ENCODE assay signal across 17 cellular contexts in genomic region chr15:99197861-99198260, GRCh38.
"Had no signal": no experiment of that assay in that cellular context is flagged by ENCODE, and none has a peak within 500 bp of the region (broad histone marks: within the 10 kb centered on the region; RNA-seq: fewer than 3 reads in every experiment).

No MANE protein-coding gene starts in this region.

- DNase-seq: activated B cell treated with CpG ODN at 0.5 μM for 24 hours; activated CD4-positive, alpha-beta T cell treated with anti-CD3 and anti-CD28 coated beads, Interleukin-2, amount 10 ng/mL, durations not matched to agents 24 days and 14 days; activated CD8-positive, alpha-beta memory T cell treated with anti-CD3 and anti-CD28 coated beads, Interleukin-2, amount 50 U/mL, for 48 hours; activated naive CD8-positive, alpha-beta T cell treated with anti-CD3 and anti-CD28 coated beads for 36 hours; activated T-cell treated with anti-CD3 and anti-CD28 coated beads, Interleukin-2, amount 50 U/mL, for 72 hours; dermis blood vessel endothelial cell; effector memory CD8-positive, alpha-beta T cell; erythroblast; foreskin fibroblast; immature natural killer cell; naive B cell; stimulated activated CD4-positive, alpha-beta T cell treated with anti-CD3 and anti-CD28 coated beads, Interleukin-1b, Interleukin-23, amount 100 ng/mL, for 48 hours; SW 1271 had no signal

- H3K27me3 Mint-ChIP-seq: activated B cell treated with CpG ODN at 0.5 μM for 24 hours; activated CD4-positive, alpha-beta T cell treated with anti-CD3 and anti-CD28 coated beads, Interleukin-2, amount 10 ng/mL, durations not matched to agents 24 days and 14 days; activated naive CD8-positive, alpha-beta T cell treated with anti-CD3 and anti-CD28 coated beads for 36 hours; naive B cell had no signal

- H3K9me3 ChIP-seq: thoracic aorta had no signal

- H3K36me3 Mint-ChIP-seq: activated naive CD8-positive, alpha-beta T cell treated with anti-CD3 and anti-CD28 coated beads for 36 hours; immature natural killer cell; naive B cell had no signal

- H3K27ac ChIP-seq: neural progenitor cell, parathyroid adenoma, thoracic aorta had no signal

- H3K4me1 ChIP-seq: neural progenitor cell had no signal

- H3K36me3 ChIP-seq: neural progenitor cell had no signal

- H3K4me3 ChIP-seq: lung, neural progenitor cell, thoracic aorta had no signal

- H3K9me3 Mint-ChIP-seq: activated B cell treated with CpG ODN at 0.5 μM for 24 hours; activated naive CD8-positive, alpha-beta T cell treated with anti-CD3 and anti-CD28 coated beads for 36 hours; activated T-cell treated with anti-CD3 and anti-CD28 coated beads, Interleukin-2, amount 50 U/mL, for 72 hours; effector memory CD8-positive, alpha-beta T cell; immature natural killer cell had no signal

- H2AFZ ChIP-seq: neural progenitor cell, parathyroid adenoma had no signal

- H3K4me2 ChIP-seq: neural progenitor cell had no signal

- ATAC-seq: activated T-cell treated with anti-CD3 and anti-CD28 coated beads, Interleukin-2, amount 50 U/mL, for 72 hours; effector memory CD8-positive, alpha-beta T cell had no signal

- H3K4me1 Mint-ChIP-seq: activated B cell treated with CpG ODN at 0.5 μM for 24 hours; activated CD4-positive, alpha-beta T cell treated with anti-CD3 and anti-CD28 coated beads, Interleukin-2, amount 10 ng/mL, durations not matched to agents 24 days and 14 days; activated naive CD8-positive, alpha-beta T cell treated with anti-CD3 and anti-CD28 coated beads for 36 hours; immature natural killer cell; naive B cell; neural progenitor cell had no signal

- H3K27ac Mint-ChIP-seq: activated B cell treated with CpG ODN at 0.5 μM for 24 hours; activated CD4-positive, alpha-beta T cell treated with anti-CD3 and anti-CD28 coated beads, Interleukin-2, amount 10 ng/mL, durations not matched to agents 24 days and 14 days; activated naive CD8-positive, alpha-beta T cell treated with anti-CD3 and anti-CD28 coated beads for 36 hours; activated T-cell treated with anti-CD3 and anti-CD28 coated beads, Interleukin-2, amount 50 U/mL, for 72 hours; effector memory CD8-positive, alpha-beta T cell; immature natural killer cell; naive B cell; neural progenitor cell had no signal

- H3K27me3 ChIP-seq: neural progenitor cell had no signal

- H3K4me3 Mint-ChIP-seq: activated B cell treated with CpG ODN at 0.5 μM for 24 hours; activated CD4-positive, alpha-beta T cell treated with anti-CD3 and anti-CD28 coated beads, Interleukin-2, amount 10 ng/mL, durations not matched to agents 24 days and 14 days; activated naive CD8-positive, alpha-beta T cell treated with anti-CD3 and anti-CD28 coated beads for 36 hours; activated T-cell treated with anti-CD3 and anti-CD28 coated beads, Interleukin-2, amount 50 U/mL, for 72 hours; effector memory CD8-positive, alpha-beta T cell; immature natural killer cell; neural progenitor cell had no signal

- H3K9ac ChIP-seq: neural progenitor cell, parathyroid adenoma had no signal
